ENCODE assay signal across 1 cellular context in genomic region chr17:3888343-3889171, GRCh38.
TF ChIP-seq lines count a peak whose summit lies in the region.

No MANE protein-coding gene starts in this region.

TF ChIP-seq in HEK293, 187 proteins besides CTCF, POLR2A, EP300 and RAD21 (continued from another document and continues in another):
- TF ChIP-seq ZNF529 (tag by site-specific recombination; IDR thresholded peaks at IDR 0.05; ENCODE audit: insufficient replicate concordance) (no peak), ZNF624 (tag by site-specific recombination; IDR thresholded peaks at IDR 0.05) (no peak), PRDM10 (tag by site-specific recombination; IDR thresholded peaks at IDR 0.05) (peak; percentile 60), KLF8 (tag by site-specific recombination; IDR thresholded peaks at IDR 0.05) (peak; percentile 91), ZNF280D (tag by site-specific recombination; IDR thresholded peaks at IDR 0.05) (no peak), ZNF292 (tag by site-specific recombination; IDR thresholded peaks at IDR 0.05; ENCODE audit: borderline replicate concordance, low read depth) (no peak), ZBTB6 (tag by site-specific recombination; IDR thresholded peaks at IDR 0.05) (no peak; the same call in 1 of the 2 replicates), ZNF155 (tag by site-specific recombination; IDR thresholded peaks at IDR 0.05) (no peak), ZNF580 (tag by site-specific recombination; IDR thresholded peaks at IDR 0.05) (0 out of 2 replicates have a peak, but pooled peaks have one; percentile 6), MEIS1 (CRISPR knock-in tag; IDR thresholded peaks at IDR 0.05; ENCODE audit: borderline replicate concordance) (no peak; the same call in 1 of the 2 replicates), PRDM1 (tag by site-specific recombination; IDR thresholded peaks at IDR 0.05) (no peak), ZNF416 (tag by site-specific recombination; IDR thresholded peaks at IDR 0.05) (no peak), KLF1 (tag by site-specific recombination; IDR thresholded peaks at IDR 0.05) (peak; percentile 86), ZNF626 (tag by site-specific recombination; IDR thresholded peaks at IDR 0.05) (no peak), PRDM6 (tag by site-specific recombination; IDR thresholded peaks at IDR 0.05) (no peak), ZNF324 (tag by site-specific recombination; IDR thresholded peaks at IDR 0.05) (peak; percentile 76; the same call in 1 of the 2 replicates), ZBTB10 (tag by site-specific recombination; IDR thresholded peaks at IDR 0.05) (peak; percentile 76; the same call in 1 of the 2 replicates), ZNF112 (tag by site-specific recombination; IDR thresholded peaks at IDR 0.05) (no peak), ZNF692 (tag by site-specific recombination; IDR thresholded peaks at IDR 0.05) (peak; percentile 87), ZBTB1 (tag by site-specific recombination; IDR thresholded peaks at IDR 0.05) (no peak), ZBTB21 (tag by site-specific recombination; IDR thresholded peaks at IDR 0.05) (peak; percentile 90), KLF17 (tag by site-specific recombination; IDR thresholded peaks at IDR 0.05) (peak; percentile 99), PRDM4 (tag by site-specific recombination; IDR thresholded peaks at IDR 0.05) (no peak; the same call in none of the 2 replicates), ZNF169 (tag by site-specific recombination; IDR thresholded peaks at IDR 0.05) (no peak), SP2 (tag by site-specific recombination; IDR thresholded peaks at IDR 0.05) (peak; percentile 86), ZEB2 (tag by site-specific recombination; IDR thresholded peaks at IDR 0.05) (peak; percentile 96), SCRT2 (tag by site-specific recombination; IDR thresholded peaks at IDR 0.05) (peak; percentile 65), ZNF280C (tag by site-specific recombination; IDR thresholded peaks at IDR 0.05) (no peak), ZBTB44 (tag by site-specific recombination; IDR thresholded peaks at IDR 0.05) (no peak), ZNF266 (tag by site-specific recombination; IDR thresholded peaks at IDR 0.05; ENCODE audit: low read depth) (no peak), YY1 (tag by site-specific recombination; IDR thresholded peaks at IDR 0.05) (0 out of 2 replicates have a peak, but pooled peaks have one; percentile 73), BCL11A (tag by site-specific recombination; IDR thresholded peaks at IDR 0.05; ENCODE audit: low read depth) (peak; percentile 88), ZNF211 (tag by site-specific recombination; IDR thresholded peaks at IDR 0.05; ENCODE audit: low read depth) (no peak), ZNF473 (tag by site-specific recombination; IDR thresholded peaks at IDR 0.05) (no peak), KLF16 (tag by site-specific recombination; IDR thresholded peaks at IDR 0.05) (0 out of 2 replicates have a peak, but pooled peaks have one; percentile 75)
